ENCODE assay signal across 1 cellular context in genomic region chr19:55376381-55376933, GRCh38.
TF ChIP-seq lines count a peak whose summit lies in the region.

Gene TMEM190, plus strand, starts transcription at chr19:55376826. Its CDS starts 28 bp downstream, at chr19:55376854.

TF ChIP-seq in GM23338, 12 proteins besides CTCF, POLR2A, EP300 and RAD21 (continued from another document):
- TF ChIP-seq REST (IDR thresholded peaks at IDR 0.05; ENCODE audit: unreplicated experiment): no peak
- no peak for TF ChIP-seq ZNF331 (CRISPR knock-in tag; IDR thresholded peaks at IDR 0.05; ENCODE audit: low read depth)
- no peak for TF ChIP-seq ETS1 (IDR thresholded peaks at IDR 0.05)
- no peak for TF ChIP-seq EZH2phosphoT487 (IDR thresholded peaks at IDR 0.05; ENCODE audit: unreplicated experiment)
- no peak for TF ChIP-seq JUNB (IDR thresholded peaks at IDR 0.05; ENCODE audit: unreplicated experiment)
- no peak for TF ChIP-seq STAT1 (IDR thresholded peaks at IDR 0.05; ENCODE audit: unreplicated experiment)
- TF ChIP-seq CREB1 (CRISPR knock-in tag; IDR thresholded peaks at IDR 0.05; ENCODE audit: low read depth): no peak
TF ChIP-seq in GM23338: peak in this region for 0.
